1 cellular context compared by ENCODE assay signal in the genomic region with DNA sequence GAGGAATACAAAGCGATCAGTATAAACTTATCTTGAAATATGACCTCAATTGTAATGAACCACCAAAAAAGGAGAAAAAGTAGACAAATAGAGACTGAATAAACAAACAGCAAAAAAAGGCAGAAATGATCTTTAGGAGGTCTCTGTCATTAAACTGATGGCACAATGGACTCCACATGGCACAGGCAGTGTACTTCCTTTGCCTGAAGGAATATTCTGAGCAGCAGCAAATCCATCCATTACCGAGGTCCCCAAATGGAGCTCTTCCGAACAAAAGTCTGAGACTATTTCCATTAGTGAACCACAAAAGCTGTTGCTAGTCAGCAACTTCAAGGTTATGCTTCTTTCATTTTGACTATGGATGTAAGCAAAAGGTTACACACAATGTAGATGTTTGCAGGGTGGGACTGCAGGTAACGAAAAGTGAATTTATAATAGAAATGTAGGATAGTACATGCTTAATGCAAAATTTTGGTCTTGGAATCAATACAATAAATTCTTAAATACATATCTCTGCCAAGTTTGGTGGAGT.
TF ChIP-seq lines count a peak whose summit lies in the region.

No MANE protein-coding gene starts in this region.

TF ChIP-seq in GM23338, 12 proteins besides CTCF, POLR2A, EP300 and RAD21 (continued from another document):
- TF ChIP-seq EZH2phosphoT487 (IDR thresholded peaks at IDR 0.05; ENCODE audit: unreplicated experiment) (no peak), CREB1 (CRISPR knock-in tag; IDR thresholded peaks at IDR 0.05; ENCODE audit: low read depth) (no peak)
- TF ChIP-seq, protein P1, sequence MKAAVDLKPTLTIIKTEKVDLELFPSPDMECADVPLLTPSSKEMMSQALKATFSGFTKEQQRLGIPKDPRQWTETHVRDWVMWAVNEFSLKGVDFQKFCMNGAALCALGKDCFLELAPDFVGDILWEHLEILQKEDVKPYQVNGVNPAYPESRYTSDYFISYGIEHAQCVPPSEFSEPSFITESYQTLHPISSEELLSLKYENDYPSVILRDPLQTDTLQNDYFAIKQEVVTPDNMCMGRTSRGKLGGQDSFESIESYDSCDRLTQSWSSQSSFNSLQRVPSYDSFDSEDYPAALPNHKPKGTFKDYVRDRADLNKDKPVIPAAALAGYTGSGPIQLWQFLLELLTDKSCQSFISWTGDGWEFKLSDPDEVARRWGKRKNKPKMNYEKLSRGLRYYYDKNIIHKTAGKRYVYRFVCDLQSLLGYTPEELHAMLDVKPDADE (IDR thresholded peaks at IDR 0.05) = no peak
TF ChIP-seq in GM23338: peak in this region for 0.
